Comparison of ENCODE assay signal across 2 cellular contexts in genomic region chr2:152084076-152084475, GRCh38.
TF ChIP-seq lines count a peak whose summit lies in the region.

No MANE protein-coding gene starts in this region.

TF ChIP-seq in Ishikawa, 13 proteins besides CTCF, POLR2A, EP300 and RAD21 (continued from another document):
- TF ChIP-seq CEBPB (IDR thresholded peaks at IDR 0.05), result peak; percentile 38; the same call in 1 of the 2 replicates

TF ChIP-seq in H1, 55 proteins besides CTCF, POLR2A, EP300 and RAD21:
- TF ChIP-seq TBP (IDR thresholded peaks at IDR 0.05; ENCODE audit: low read depth, low read length) (no peak), CEBPB (IDR thresholded peaks at IDR 0.05; ENCODE audit: low read depth, low read length) (peak; percentile 71)
